27 cellular contexts compared by ENCODE assay signal in genomic region chr1:3506943-3507342, GRCh38. TPM values are rescaled to one million over a fixed set of nuclear protein-coding genes. Genes with fewer than 3 reads are reported as not detected.
DNase-seq lines count a peak whose midpoint lies in the region; ATAC-seq, FAIRE-seq and TF ChIP-seq lines count a peak whose summit lies in the region.
"Had no signal": no experiment of that assay in that cellular context is flagged by ENCODE, and none has a peak within 500 bp of the region (broad histone marks: within the 10 kb centered on the region; RNA-seq: fewer than 3 reads in every experiment).

No MANE protein-coding gene starts in this region.

- CTCF ChIA-PET in HepG2 (lab: Yijun Ruan, JAX; ENCODE audit: low intra/inter-chr PET ratio, low total read pairs), result no interaction called here
- CTCF ChIA-PET in RWPE1 (lab: Yijun Ruan, JAX), result interaction anchor here (0.6 to 0.7 kb wide), 2 partner anchors 17 to 58 kb away, joined by 3 to 4 read pairs; no protein-coding TSS in a partner anchor
- CTCF ChIA-PET in mammary epithelial cell (lab: Charles Lee; ENCODE audit: low non-redundant PET), result no interaction called here

- no peak for FAIRE-seq in HepG2 (lab: Jason Lieb, UNC)
- FAIRE-seq: A204.1, GM12878, GM12892, GM18507 had no signal

- no peaks in the 10 kb centered on the region for H3K79me2 ChIP-seq in HepG2 (ENCODE audit: insufficient read depth, low read length)
- no peaks in the 10 kb centered on the region for H3K79me2 ChIP-seq in mammary epithelial cell (ENCODE audit: insufficient read depth, low read length)

- intact Hi-C loops in HepG2 (cut with micrococcal nuclease; ENCODE audit: unreplicated experiment) (no loop called here), right lobe of liver (cut with DNase I) (no loop called here), mammary epithelial cell (cut with micrococcal nuclease) (no loop called here)

- H3K36me3 ChIP-seq in HepG2 (replicated peaks in 1 of 2; ENCODE audit: control insufficient read depth in 1 of 2, insufficient read depth in 2 of 2, low read length in 2 of 2) (no peaks in the 10 kb centered on the region), right lobe of liver (no peaks in the 10 kb centered on the region), mammary epithelial cell (ENCODE audit: insufficient read depth, low read length) (no peaks in the 10 kb centered on the region)
- H3K36me3 ChIP-seq: BE2C had no signal

- dilution Hi-C loops in mammary epithelial cell (cut with HindIII; ENCODE audit: low sequenced_read_pairs), result loop anchor here (5.0 kb wide), 1 partner anchor 55 kb away; the partner anchor contains the start of gene ARHGEF16

- no peak for ATAC-seq in HepG2
- ATAC-seq in right lobe of liver, result no peak
- no peak for ATAC-seq in HG03159 (IDR thresholded peaks at IDR 0.05; ENCODE audit: unreplicated experiment)
- ATAC-seq: GM12878 had no signal

- H3K9me3 ChIP-seq in HepG2 (ENCODE audit: low read length), result no peaks in the 10 kb centered on the region
- H3K9me3 ChIP-seq in right lobe of liver, result no peaks in the 10 kb centered on the region
- H3K9me3 ChIP-seq in mammary epithelial cell (replicated peaks; ENCODE audit: insufficient read depth, low read length), result no peaks in the 10 kb centered on the region
- H3K9me3 ChIP-seq: BE2C, BLaER1 had no signal

- WGBS in HepG2 (ENCODE audit: low lambda C conversion rate), result 29% methylated on average over 7 of the region's 7 CpGs
- 69% methylated on average over 6 of the region's 7 CpGs for WGBS in right lobe of liver (ENCODE audit: insufficient coverage, low coverage, low lambda C conversion rate, missing lambda C conversion rate)
- WGBS in mammary epithelial cell (ENCODE audit: low coverage, missing lambda C conversion rate), result 70% methylated on average over 7 of the region's 7 CpGs

- no peak for TF ChIP-seq RAD21 in HepG2 (CRISPR knock-in tag; IDR thresholded peaks at IDR 0.05)

- H4K20me1 ChIP-seq in HepG2 (ENCODE audit: insufficient read depth, low read length) (peaks cover 7% of the 10 kb centered on the region; the same call in 1 of the 2 replicates), mammary epithelial cell (ENCODE audit: insufficient read depth, low read length) (no peaks in the 10 kb centered on the region)

- H3K4me2 ChIP-seq in HepG2 (ENCODE audit: low read depth, low read length) (no peak overlapping the region), mammary epithelial cell (ENCODE audit: insufficient read depth, low read depth, low read length) (no peak overlapping the region)
- H3K4me2 ChIP-seq: BLaER1 had no signal

- peaks cover 2 to 22% of the 10 kb centered on the region in 2 experiments; a peak in 3 of 5 replicates for H3K27me3 ChIP-seq in HepG2 (ENCODE audit: control insufficient read depth in 1 of 2, insufficient read depth in 2 of 2, low read length in 2 of 2)
- H3K27me3 ChIP-seq in right lobe of liver, result no peaks in the 10 kb centered on the region
- peaks cover 6% of the 10 kb centered on the region for H3K27me3 ChIP-seq in mammary epithelial cell (ENCODE audit: insufficient read depth, low read length)
- H3K27me3 ChIP-seq: BE2C, BLaER1 had no signal

- H3K9ac ChIP-seq in HepG2 (ENCODE audit: insufficient read depth, low read depth, low read length) (no peak overlapping the region), mammary epithelial cell (ENCODE audit: insufficient read depth, low read length) (no peak overlapping the region)
- H3K9ac ChIP-seq: BLaER1 had no signal

- H3K4me3 ChIP-seq in HepG2 (replicated peaks in 1 of 3; ENCODE audit: insufficient read depth in 1 of 3, low read depth in 2 of 3, low read length in 3 of 3) (no peak overlapping the region), right lobe of liver (no peak overlapping the region), mammary epithelial cell (replicated peaks in 1 of 3; ENCODE audit: insufficient read depth in 1 of 3, low read depth in 2 of 3, low read length in 3 of 3) (no peak overlapping the region)
- H3K4me3 ChIP-seq: BLaER1, GM12878 had no signal

- no peak overlapping the region for H3K27ac ChIP-seq in HepG2 (ENCODE audit: extremely low read length, insufficient read depth, low read length)
- no peak overlapping the region for H3K27ac ChIP-seq in right lobe of liver
- peak overlapping the region; percentile 33 for H3K27ac ChIP-seq in RWPE1
- H3K27ac ChIP-seq in mammary epithelial cell (ENCODE audit: insufficient read depth, low read depth, low read length), result no peak overlapping the region
- H3K27ac ChIP-seq: BLaER1 had no signal

- BruUV-seq in HepG2 (replicated peaks; lab: Mats Ljungman, UMichigan), result no TSS peak
- BruUV-seq in mammary epithelial cell (replicated peaks; lab: Mats Ljungman, UMichigan), result no TSS peak

- in situ Hi-C loops in HepG2 (cut with HindIII; ENCODE audit: extremely low pct_ligation_motif_present, low pct_unique_long_range_greater_than_20kb), result no loop called here
- in situ Hi-C loops in mammary epithelial cell (cut with MboI; ENCODE audit: low sequenced_read_pairs in 2 of 2), result no loop called here

- POLR2A ChIA-PET in HepG2 (lab: Yijun Ruan, JAX) (no interaction called here), RWPE1 (lab: Yijun Ruan, JAX; ENCODE audit: low non-redundant PET) (no interaction called here)

- TF ChIP-seq CTCF in HepG2 (CRISPR knock-in tag; IDR thresholded peaks at IDR 0.05) (no peak), right lobe of liver (IDR thresholded peaks at IDR 0.05) (no peak), RWPE1 (conservative IDR thresholded peaks at IDR 0.05; ENCODE audit: low read depth) (no peak), mammary epithelial cell (conservative IDR thresholded peaks at IDR 0.05 in 1 of 2, IDR thresholded peaks at IDR 0.05 in 1 of 2; ENCODE audit: extremely low read depth in 1 of 2, insufficient read depth in 1 of 2, low read depth in 1 of 2, low read length in 2 of 2) (no peak)

- H2AFZ ChIP-seq in HepG2 (ENCODE audit: low read length), result no peak overlapping the region
- H2AFZ ChIP-seq in mammary epithelial cell (ENCODE audit: low read depth, low read length), result no peak overlapping the region

- TF ChIP-seq EP300 in HepG2 (IDR thresholded peaks at IDR 0.05; ENCODE audit: low read depth in 2 of 2, low read length in 2 of 2) (no peak), HepG2 (CRISPR knock-in tag; IDR thresholded peaks at IDR 0.05; ENCODE audit: borderline replicate concordance) (no peak)

- TF ChIP-seq POLR2A in HepG2 (IDR thresholded peaks at IDR 0.05; ENCODE audit: insufficient read depth in 1 of 2, low read depth in 2 of 2, low read length in 2 of 2) (no peak), right lobe of liver (IDR thresholded peaks at IDR 0.05) (no peak)

- DNase-seq in HepG2 (ENCODE audit: low spot score), result no peak
- DNase-seq in right lobe of liver, result no peak
- DNase-seq in RWPE1 (ENCODE audit: low spot score), result no peak
- DNase-seq in mammary epithelial cell, result no peak
- DNase-seq: 8988T; ACHN; BE2C; C1 segment of cervical spinal cord; CD4-positive, alpha-beta memory T cell; CD4-positive, CD25-positive, alpha-beta regulatory T cell; CD8-positive, alpha-beta memory T cell; COR-L47; DMS 273 treated with DMSO at 0.1 percent for 48 hours; DMS153; DMS53; DMS79; DND-41; EL; GDM1 had no signal

- H3K4me1 ChIP-seq in HepG2 (ENCODE audit: insufficient read depth, low read length), result no peaks in the 10 kb centered on the region
- H3K4me1 ChIP-seq in right lobe of liver, result no peaks in the 10 kb centered on the region
- H3K4me1 ChIP-seq in mammary epithelial cell (ENCODE audit: insufficient read depth, low read length), result no peaks in the 10 kb centered on the region
- H3K4me1 ChIP-seq: BE2C had no signal

TF ChIP-seq in HepG2, 621 proteins besides CTCF, POLR2A, EP300 and RAD21 (continues in another document):
- no peak for TF ChIP-seq ETS1 (CRISPR knock-in tag; IDR thresholded peaks at IDR 0.05)

RNA-seq across cellular contexts. Expression of gene ARHGEF16, which starts 52.5 kb away (rescaled TPM):
- total RNA-seq in HepG2 (2016; rRNA removed; fragmentation: Illumina TruSeq; extraction: Trizol) (15.9 and 20.3 TPM in 2 replicates), right lobe of liver (10 to 100 TPM in 2 of 6 experiments, 1 to 10 TPM in 4; 2.1 to 16.3 (median 7.5) TPM), mammary epithelial cell (1 to 10 TPM; 5.9 to 6.7 TPM)
- 6.0 and 6.6 TPM in 2 replicates for total RNA-seq in HepG2 (2016; cell fraction: cytosol; rRNA removed; fragmentation: Illumina TruSeq; extraction: Trizol; ENCODE audit: low read depth)
- total RNA-seq in HepG2 (2016; cell fraction: insoluble cytoplasmic fraction; rRNA removed; fragmentation: Illumina TruSeq; extraction: Trizol), result 14.5 and 24.2 TPM in 2 replicates
- total RNA-seq in HepG2 (2016; cell fraction: membrane; rRNA removed; fragmentation: Illumina TruSeq; extraction: Trizol), result 7.4 and 7.6 TPM in 2 replicates
- 21.4 and 22.0 TPM in 2 replicates for total RNA-seq in HepG2 (2016; cell fraction: nucleus; rRNA removed; fragmentation: Illumina TruSeq; extraction: Trizol)
- polyA plus RNA-seq in HepG2 (2011; rRNA removed) (39.9 and 59.7 TPM in 2 replicates), mammary epithelial cell (7.6 TPM)
- 23.3 and 35.8 TPM in 2 replicates for polyA plus RNA-seq in HepG2 (2011; cell fraction: cytosol; rRNA removed)
- polyA plus RNA-seq in HepG2 (2011; cell fraction: nucleus; rRNA removed), result 382 and 454 TPM in 2 replicates
- 19.7 and 28.0 TPM in 2 replicates for polyA plus RNA-seq in HepG2 (2012)
- 2.5 and 2.8 TPM in 2 replicates for polyA plus RNA-seq in HepG2 (2016; cell fraction: cytosol; fragmentation: Illumina TruSeq; extraction: Trizol; ENCODE audit: low read depth)
- 12.5 and 17.8 TPM in 2 replicates for polyA plus RNA-seq in HepG2 (2016; cell fraction: insoluble cytoplasmic fraction; fragmentation: Illumina TruSeq; extraction: Trizol; ENCODE audit: low read depth)
- 4.2 and 4.8 TPM in 2 replicates for polyA plus RNA-seq in HepG2 (2016; cell fraction: membrane; fragmentation: Illumina TruSeq; extraction: Trizol; ENCODE audit: low read depth)
- 58.7 and 59.2 TPM in 2 replicates for polyA plus RNA-seq in HepG2 (2016; cell fraction: nucleus; fragmentation: Illumina TruSeq; extraction: Trizol; ENCODE audit: insufficient read depth, low read depth)
- 30.5 and 69.1 TPM in 2 replicates for polyA minus RNA-seq in HepG2 (2011; rRNA and poly(A)+ RNA removed; ENCODE audit: low replicate concordance)
- polyA minus RNA-seq in HepG2 (2011; cell fraction: cytosol; rRNA and poly(A)+ RNA removed), result 13.4 and 17.4 TPM in 2 replicates
- 38.4 and 41.6 TPM in 2 replicates for polyA minus RNA-seq in HepG2 (2011; cell fraction: nucleus; rRNA and poly(A)+ RNA removed)
- 3.5 TPM for polyA minus RNA-seq in mammary epithelial cell
- total RNA-seq: CD4-positive, CD25-positive, alpha-beta regulatory T cell; CD8-positive, alpha-beta memory T cell; GM12878 had no signal
- polyA plus RNA-seq: AG04450; CD14-positive monocyte; CD4-positive, CD25-positive, alpha-beta regulatory T cell; GM12878 had no signal
